1 cellular context compared by ENCODE assay signal in the genomic region with DNA sequence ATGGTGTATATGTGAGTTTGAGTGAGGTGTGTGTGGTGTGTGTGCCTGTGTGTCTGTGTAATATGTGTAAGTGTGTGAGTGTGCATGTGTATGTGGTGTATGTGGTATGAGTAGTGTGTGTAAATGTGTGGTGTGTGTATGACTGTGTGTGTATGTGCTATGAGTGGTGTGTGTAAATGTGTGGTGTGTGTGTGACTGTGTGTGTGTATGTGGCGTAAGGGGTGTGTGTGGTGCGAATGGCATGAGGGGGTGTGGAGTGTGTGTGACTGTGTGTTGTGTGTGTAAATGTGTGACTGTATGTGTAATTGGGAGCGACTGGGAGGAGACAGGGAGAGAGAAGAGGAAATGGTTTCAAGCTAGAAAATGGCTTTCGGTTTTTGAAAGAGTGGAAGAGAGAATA.
TF ChIP-seq lines count a peak whose summit lies in the region.

No MANE protein-coding gene starts in this region.

TF ChIP-seq in K562, 482 proteins besides CTCF, POLR2A, EP300 and RAD21 (continued from another document and continues in another):
- TF ChIP-seq, protein P1, sequence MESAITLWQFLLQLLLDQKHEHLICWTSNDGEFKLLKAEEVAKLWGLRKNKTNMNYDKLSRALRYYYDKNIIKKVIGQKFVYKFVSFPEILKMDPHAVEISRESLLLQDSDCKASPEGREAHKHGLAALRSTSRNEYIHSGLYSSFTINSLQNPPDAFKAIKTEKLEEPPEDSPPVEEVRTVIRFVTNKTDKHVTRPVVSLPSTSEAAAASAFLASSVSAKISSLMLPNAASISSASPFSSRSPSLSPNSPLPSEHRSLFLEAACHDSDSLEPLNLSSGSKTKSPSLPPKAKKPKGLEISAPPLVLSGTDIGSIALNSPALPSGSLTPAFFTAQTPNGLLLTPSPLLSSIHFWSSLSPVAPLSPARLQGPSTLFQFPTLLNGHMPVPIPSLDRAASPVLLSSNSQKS (CRISPR knock-in tag; IDR thresholded peaks at IDR 0.05) = no peak
- peak in 1 of 2 experiments; percentile 80; a peak in 1 of 4 replicates for TF ChIP-seq MCM7 (IDR thresholded peaks at IDR 0.05)
- TF ChIP-seq NONO (IDR thresholded peaks at IDR 0.05; ENCODE audit: low read depth in 2 of 2, low read length in 1 of 2) = no peak
- TF ChIP-seq HDAC6 (IDR thresholded peaks at IDR 0.05; ENCODE audit: low read depth, low read length) = no peak
- TF ChIP-seq, protein P2, sequence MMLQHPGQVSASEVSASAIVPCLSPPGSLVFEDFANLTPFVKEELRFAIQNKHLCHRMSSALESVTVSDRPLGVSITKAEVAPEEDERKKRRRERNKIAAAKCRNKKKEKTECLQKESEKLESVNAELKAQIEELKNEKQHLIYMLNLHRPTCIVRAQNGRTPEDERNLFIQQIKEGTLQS (IDR thresholded peaks at IDR 0.05) = no peak
- TF ChIP-seq, protein P2 (CRISPR knock-in tag; conservative IDR thresholded peaks at IDR 0.05) = no peak
- TF ChIP-seq, protein P3, sequence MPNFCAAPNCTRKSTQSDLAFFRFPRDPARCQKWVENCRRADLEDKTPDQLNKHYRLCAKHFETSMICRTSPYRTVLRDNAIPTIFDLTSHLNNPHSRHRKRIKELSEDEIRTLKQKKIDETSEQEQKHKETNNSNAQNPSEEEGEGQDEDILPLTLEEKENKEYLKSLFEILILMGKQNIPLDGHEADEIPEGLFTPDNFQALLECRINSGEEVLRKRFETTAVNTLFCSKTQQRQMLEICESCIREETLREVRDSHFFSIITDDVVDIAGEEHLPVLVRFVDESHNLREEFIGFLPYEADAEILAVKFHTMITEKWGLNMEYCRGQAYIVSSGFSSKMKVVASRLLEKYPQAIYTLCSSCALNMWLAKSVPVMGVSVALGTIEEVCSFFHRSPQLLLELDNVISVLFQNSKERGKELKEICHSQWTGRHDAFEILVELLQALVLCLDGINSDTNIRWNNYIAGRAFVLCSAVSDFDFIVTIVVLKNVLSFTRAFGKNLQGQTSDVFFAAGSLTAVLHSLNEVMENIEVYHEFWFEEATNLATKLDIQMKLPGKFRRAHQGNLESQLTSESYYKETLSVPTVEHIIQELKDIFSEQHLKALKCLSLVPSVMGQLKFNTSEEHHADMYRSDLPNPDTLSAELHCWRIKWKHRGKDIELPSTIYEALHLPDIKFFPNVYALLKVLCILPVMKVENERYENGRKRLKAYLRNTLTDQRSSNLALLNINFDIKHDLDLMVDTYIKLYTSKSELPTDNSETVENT (CRISPR knock-in tag; IDR thresholded peaks at IDR 0.05) = no peak
- TF ChIP-seq POLR2G (IDR thresholded peaks at IDR 0.05; ENCODE audit: low read depth, low read length) = no peak
- no peak for TF ChIP-seq ZC3H4 (CRISPR knock-in tag; IDR thresholded peaks at IDR 0.05; ENCODE audit: borderline replicate concordance)
- 0 out of 2 replicates have a peak, but pooled peaks have one; percentile 24 for TF ChIP-seq TOE1 (IDR thresholded peaks at IDR 0.05; ENCODE audit: borderline replicate concordance)
- no peak for TF ChIP-seq TOE1 (CRISPR knock-in tag; IDR thresholded peaks at IDR 0.05; ENCODE audit: borderline replicate concordance, low read depth)
- no peak for TF ChIP-seq RAD51 (IDR thresholded peaks at IDR 0.05; ENCODE audit: borderline replicate concordance, low read depth)
- TF ChIP-seq, protein P4, sequence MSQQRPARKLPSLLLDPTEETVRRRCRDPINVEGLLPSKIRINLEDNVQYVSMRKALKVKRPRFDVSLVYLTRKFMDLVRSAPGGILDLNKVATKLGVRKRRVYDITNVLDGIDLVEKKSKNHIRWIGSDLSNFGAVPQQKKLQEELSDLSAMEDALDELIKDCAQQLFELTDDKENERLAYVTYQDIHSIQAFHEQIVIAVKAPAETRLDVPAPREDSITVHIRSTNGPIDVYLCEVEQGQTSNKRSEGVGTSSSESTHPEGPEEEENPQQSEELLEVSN (IDR thresholded peaks at IDR 0.05; ENCODE audit: borderline replicate concordance in 1 of 2, extremely low read depth in 1 of 2, insufficient read depth in 1 of 2, insufficient read length in 1 of 2, low read depth in 1 of 2, low read length in 1 of 2, poor library complexity in 1 of 2, severe bottlenecking in 1 of 2) = no peak
- TF ChIP-seq, protein P5, sequence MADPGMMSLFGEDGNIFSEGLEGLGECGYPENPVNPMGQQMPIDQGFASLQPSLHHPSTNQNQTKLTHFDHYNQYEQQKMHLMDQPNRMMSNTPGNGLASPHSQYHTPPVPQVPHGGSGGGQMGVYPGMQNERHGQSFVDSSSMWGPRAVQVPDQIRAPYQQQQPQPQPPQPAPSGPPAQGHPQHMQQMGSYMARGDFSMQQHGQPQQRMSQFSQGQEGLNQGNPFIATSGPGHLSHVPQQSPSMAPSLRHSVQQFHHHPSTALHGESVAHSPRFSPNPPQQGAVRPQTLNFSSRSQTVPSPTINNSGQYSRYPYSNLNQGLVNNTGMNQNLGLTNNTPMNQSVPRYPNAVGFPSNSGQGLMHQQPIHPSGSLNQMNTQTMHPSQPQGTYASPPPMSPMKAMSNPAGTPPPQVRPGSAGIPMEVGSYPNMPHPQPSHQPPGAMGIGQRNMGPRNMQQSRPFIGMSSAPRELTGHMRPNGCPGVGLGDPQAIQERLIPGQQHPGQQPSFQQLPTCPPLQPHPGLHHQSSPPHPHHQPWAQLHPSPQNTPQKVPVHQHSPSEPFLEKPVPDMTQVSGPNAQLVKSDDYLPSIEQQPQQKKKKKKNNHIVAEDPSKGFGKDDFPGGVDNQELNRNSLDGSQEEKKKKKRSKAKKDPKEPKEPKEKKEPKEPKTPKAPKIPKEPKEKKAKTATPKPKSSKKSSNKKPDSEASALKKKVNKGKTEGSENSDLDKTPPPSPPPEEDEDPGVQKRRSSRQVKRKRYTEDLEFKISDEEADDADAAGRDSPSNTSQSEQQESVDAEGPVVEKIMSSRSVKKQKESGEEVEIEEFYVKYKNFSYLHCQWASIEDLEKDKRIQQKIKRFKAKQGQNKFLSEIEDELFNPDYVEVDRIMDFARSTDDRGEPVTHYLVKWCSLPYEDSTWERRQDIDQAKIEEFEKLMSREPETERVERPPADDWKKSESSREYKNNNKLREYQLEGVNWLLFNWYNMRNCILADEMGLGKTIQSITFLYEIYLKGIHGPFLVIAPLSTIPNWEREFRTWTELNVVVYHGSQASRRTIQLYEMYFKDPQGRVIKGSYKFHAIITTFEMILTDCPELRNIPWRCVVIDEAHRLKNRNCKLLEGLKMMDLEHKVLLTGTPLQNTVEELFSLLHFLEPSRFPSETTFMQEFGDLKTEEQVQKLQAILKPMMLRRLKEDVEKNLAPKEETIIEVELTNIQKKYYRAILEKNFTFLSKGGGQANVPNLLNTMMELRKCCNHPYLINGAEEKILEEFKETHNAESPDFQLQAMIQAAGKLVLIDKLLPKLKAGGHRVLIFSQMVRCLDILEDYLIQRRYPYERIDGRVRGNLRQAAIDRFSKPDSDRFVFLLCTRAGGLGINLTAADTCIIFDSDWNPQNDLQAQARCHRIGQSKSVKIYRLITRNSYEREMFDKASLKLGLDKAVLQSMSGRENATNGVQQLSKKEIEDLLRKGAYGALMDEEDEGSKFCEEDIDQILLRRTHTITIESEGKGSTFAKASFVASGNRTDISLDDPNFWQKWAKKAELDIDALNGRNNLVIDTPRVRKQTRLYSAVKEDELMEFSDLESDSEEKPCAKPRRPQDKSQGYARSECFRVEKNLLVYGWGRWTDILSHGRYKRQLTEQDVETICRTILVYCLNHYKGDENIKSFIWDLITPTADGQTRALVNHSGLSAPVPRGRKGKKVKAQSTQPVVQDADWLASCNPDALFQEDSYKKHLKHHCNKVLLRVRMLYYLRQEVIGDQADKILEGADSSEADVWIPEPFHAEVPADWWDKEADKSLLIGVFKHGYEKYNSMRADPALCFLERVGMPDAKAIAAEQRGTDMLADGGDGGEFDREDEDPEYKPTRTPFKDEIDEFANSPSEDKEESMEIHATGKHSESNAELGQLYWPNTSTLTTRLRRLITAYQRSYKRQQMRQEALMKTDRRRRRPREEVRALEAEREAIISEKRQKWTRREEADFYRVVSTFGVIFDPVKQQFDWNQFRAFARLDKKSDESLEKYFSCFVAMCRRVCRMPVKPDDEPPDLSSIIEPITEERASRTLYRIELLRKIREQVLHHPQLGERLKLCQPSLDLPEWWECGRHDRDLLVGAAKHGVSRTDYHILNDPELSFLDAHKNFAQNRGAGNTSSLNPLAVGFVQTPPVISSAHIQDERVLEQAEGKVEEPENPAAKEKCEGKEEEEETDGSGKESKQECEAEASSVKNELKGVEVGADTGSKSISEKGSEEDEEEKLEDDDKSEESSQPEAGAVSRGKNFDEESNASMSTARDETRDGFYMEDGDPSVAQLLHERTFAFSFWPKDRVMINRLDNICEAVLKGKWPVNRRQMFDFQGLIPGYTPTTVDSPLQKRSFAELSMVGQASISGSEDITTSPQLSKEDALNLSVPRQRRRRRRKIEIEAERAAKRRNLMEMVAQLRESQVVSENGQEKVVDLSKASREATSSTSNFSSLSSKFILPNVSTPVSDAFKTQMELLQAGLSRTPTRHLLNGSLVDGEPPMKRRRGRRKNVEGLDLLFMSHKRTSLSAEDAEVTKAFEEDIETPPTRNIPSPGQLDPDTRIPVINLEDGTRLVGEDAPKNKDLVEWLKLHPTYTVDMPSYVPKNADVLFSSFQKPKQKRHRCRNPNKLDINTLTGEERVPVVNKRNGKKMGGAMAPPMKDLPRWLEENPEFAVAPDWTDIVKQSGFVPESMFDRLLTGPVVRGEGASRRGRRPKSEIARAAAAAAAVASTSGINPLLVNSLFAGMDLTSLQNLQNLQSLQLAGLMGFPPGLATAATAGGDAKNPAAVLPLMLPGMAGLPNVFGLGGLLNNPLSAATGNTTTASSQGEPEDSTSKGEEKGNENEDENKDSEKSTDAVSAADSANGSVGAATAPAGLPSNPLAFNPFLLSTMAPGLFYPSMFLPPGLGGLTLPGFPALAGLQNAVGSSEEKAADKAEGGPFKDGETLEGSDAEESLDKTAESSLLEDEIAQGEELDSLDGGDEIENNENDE (IDR thresholded peaks at IDR 0.05; ENCODE audit: low read depth, low read length) = no peak
- 0 out of 2 replicates have a peak, but pooled peaks have one; percentile 10 for TF ChIP-seq LEF1 (IDR thresholded peaks at IDR 0.05)
- no peak for TF ChIP-seq CEBPG (CRISPR knock-in tag; IDR thresholded peaks at IDR 0.05)
- no peak for TF ChIP-seq CEBPG (tag; conservative IDR thresholded peaks at IDR 0.05 in 1 of 2, IDR thresholded peaks at IDR 0.05 in 1 of 2)
- TF ChIP-seq HNRNPLL (IDR thresholded peaks at IDR 0.05; ENCODE audit: low read depth, low read length, poor library complexity, severe bottlenecking) = no peak
- TF ChIP-seq RB1 (IDR thresholded peaks at IDR 0.05; ENCODE audit: low read depth) = no peak
- 0 out of 2 replicates have a peak, but pooled peaks have one; percentile 67 for TF ChIP-seq MIER1 (IDR thresholded peaks at IDR 0.05; ENCODE audit: low read depth)
- peak; percentile 85 for TF ChIP-seq EHMT2 (IDR thresholded peaks at IDR 0.05)
- TF ChIP-seq, protein P6, sequence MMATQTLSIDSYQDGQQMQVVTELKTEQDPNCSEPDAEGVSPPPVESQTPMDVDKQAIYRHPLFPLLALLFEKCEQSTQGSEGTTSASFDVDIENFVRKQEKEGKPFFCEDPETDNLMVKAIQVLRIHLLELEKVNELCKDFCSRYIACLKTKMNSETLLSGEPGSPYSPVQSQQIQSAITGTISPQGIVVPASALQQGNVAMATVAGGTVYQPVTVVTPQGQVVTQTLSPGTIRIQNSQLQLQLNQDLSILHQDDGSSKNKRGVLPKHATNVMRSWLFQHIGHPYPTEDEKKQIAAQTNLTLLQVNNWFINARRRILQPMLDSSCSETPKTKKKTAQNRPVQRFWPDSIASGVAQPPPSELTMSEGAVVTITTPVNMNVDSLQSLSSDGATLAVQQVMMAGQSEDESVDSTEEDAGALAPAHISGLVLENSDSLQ (IDR thresholded peaks at IDR 0.05) = no peak; the same call in 1 of the 2 replicates
- TF ChIP-seq, protein P7, sequence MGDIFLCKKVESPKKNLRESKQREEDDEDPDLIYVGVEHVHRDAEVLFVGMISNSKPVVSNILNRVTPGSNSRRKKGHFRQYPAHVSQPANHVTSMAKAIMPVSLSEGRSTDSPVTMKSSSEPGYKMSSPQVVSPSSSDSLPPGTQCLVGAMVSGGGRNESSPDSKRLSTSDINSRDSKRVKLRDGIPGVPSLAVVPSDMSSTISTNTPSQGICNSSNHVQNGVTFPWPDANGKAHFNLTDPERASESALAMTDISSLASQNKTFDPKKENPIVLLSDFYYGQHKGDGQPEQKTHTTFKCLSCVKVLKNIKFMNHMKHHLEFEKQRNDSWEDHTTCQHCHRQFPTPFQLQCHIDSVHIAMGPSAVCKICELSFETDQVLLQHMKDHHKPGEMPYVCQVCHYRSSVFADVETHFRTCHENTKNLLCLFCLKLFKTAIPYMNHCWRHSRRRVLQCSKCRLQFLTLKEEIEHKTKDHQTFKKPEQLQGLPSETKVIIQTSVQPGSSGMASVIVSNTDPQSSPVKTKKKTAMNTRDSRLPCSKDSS (IDR thresholded peaks at IDR 0.05; ENCODE audit: low read depth, partially characterized antibody) = peak; percentile 55
- no peak for TF ChIP-seq SRSF7 (optimal IDR thresholded peaks at IDR 0.05; ENCODE audit: low read depth, low read length)
- TF ChIP-seq NR3C1 (CRISPR knock-in tag; IDR thresholded peaks at IDR 0.05) = no peak
- no peak for TF ChIP-seq YY1 (IDR thresholded peaks at IDR 0.05; ENCODE audit: borderline replicate concordance in 1 of 3, control insufficient read depth in 1 of 3, extremely low read depth in 1 of 3, insufficient read depth in 3 of 3, insufficient read length in 1 of 3, insufficient replicate concordance in 2 of 3, low read depth in 1 of 3, low read length in 2 of 3)
- TF ChIP-seq, protein P8, sequence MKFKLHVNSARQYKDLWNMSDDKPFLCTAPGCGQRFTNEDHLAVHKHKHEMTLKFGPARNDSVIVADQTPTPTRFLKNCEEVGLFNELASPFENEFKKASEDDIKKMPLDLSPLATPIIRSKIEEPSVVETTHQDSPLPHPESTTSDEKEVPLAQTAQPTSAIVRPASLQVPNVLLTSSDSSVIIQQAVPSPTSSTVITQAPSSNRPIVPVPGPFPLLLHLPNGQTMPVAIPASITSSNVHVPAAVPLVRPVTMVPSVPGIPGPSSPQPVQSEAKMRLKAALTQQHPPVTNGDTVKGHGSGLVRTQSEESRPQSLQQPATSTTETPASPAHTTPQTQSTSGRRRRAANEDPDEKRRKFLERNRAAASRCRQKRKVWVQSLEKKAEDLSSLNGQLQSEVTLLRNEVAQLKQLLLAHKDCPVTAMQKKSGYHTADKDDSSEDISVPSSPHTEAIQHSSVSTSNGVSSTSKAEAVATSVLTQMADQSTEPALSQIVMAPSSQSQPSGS (CRISPR knock-in tag; IDR thresholded peaks at IDR 0.05) = no peak
- TF ChIP-seq ZNF174 (CRISPR knock-in tag; IDR thresholded peaks at IDR 0.05) = no peak
- TF ChIP-seq ZNF75A (CRISPR knock-in tag; IDR thresholded peaks at IDR 0.05) = no peak
- TF ChIP-seq, protein P9, sequence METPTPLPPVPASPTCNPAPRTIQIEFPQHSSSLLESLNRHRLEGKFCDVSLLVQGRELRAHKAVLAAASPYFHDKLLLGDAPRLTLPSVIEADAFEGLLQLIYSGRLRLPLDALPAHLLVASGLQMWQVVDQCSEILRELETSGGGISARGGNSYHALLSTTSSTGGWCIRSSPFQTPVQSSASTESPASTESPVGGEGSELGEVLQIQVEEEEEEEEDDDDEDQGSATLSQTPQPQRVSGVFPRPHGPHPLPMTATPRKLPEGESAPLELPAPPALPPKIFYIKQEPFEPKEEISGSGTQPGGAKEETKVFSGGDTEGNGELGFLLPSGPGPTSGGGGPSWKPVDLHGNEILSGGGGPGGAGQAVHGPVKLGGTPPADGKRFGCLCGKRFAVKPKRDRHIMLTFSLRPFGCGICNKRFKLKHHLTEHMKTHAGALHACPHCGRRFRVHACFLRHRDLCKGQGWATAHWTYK (CRISPR knock-in tag; IDR thresholded peaks at IDR 0.05) = no peak
